Comparison of ENCODE assay signal across 27 cellular contexts in the genomic region with DNA sequence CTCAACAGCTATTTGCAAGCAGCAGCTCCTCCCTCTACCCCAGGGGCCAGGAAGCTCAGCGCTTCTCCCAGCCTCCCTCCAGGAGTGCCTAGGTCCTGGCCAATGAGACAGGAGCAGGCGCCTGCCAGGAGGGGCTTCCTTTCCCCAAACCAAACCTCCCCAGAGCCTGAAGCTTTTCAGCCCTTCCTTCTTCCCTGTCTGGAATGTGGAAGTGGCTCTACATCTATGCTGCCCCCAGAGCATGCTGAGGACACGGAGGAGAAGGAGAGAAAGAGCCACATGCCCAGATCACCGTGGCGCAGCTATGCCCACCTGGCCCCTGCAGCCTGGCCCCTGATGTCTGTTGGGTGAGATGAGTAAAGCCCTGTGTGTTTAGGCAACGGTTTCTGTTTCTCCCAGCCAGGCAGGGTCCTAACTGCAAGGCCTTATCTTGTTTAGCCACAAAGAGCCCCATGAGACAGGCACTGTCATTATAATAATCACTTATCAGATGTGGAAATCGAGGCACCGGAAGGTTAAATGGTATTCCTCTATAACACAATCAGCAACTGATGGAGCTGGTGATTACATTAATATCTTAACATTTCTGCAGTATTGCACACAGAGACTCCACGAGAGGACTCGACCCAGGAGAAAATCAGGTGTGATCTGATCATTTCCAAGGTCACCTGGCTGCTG.
A peak's percentile ranks its signal among the peaks of the same experiment; 100 is the strongest.
DNase-seq lines count a peak whose midpoint lies in the region; ATAC-seq and TF ChIP-seq lines count a peak whose summit lies in the region.
"Had no signal": no experiment of that assay in that cellular context is flagged by ENCODE, and none has a peak within 500 bp of the region (broad histone marks: within the 10 kb centered on the region; RNA-seq: fewer than 3 reads in every experiment).

No MANE protein-coding gene starts in this region.

- H3K9me3 Mint-ChIP-seq in activated naive CD4-positive, alpha-beta T cell treated with anti-CD3 and anti-CD28 coated beads for 36 hours, result no peaks in the 10 kb centered on the region
- H3K9me3 Mint-ChIP-seq: activated CD4-positive, alpha-beta memory T cell treated with anti-CD3 and anti-CD28 coated beads for 36 hours; activated naive CD4-positive, alpha-beta T cell treated with anti-CD3 and anti-CD28 coated beads, Interleukin-2, amount 50 U/mL, for 72 hours; activated T-helper 17 cell treated with anti-CD3 and anti-CD28 coated beads, Interleukin-2, amount 50 U/mL, for 72 hours; mesothelial cell of epicardium; naive thymus-derived CD4-positive, alpha-beta T cell; type B pancreatic cell had no signal

- no peak overlapping the region for H3K4me2 ChIP-seq in IMR-90 (ENCODE audit: low read depth, low read length)

- no peak overlapping the region for H4K5ac ChIP-seq in IMR-90 (ENCODE audit: low read depth, low read length)

- intact Hi-C loops in IMR-90 (cut with micrococcal nuclease), result no loop called here
- intact Hi-C loops in activated naive CD4-positive, alpha-beta T cell treated with anti-CD3 and anti-CD28 coated beads for 36 hours (cut with micrococcal nuclease), result no loop called here

- no peak overlapping the region for H3K27ac Mint-ChIP-seq in activated naive CD4-positive, alpha-beta T cell treated with anti-CD3 and anti-CD28 coated beads for 36 hours
- H3K27ac Mint-ChIP-seq: activated CD4-positive, alpha-beta memory T cell treated with anti-CD3 and anti-CD28 coated beads for 36 hours; activated naive CD4-positive, alpha-beta T cell treated with anti-CD3 and anti-CD28 coated beads, Interleukin-2, amount 50 U/mL, for 72 hours; activated T-helper 17 cell treated with anti-CD3 and anti-CD28 coated beads, Interleukin-2, amount 50 U/mL, for 72 hours; mesothelial cell of epicardium; naive thymus-derived CD4-positive, alpha-beta T cell; type B pancreatic cell had no signal

- H3K27ac ChIP-seq in IMR-90 (ENCODE audit: insufficient read depth, low read length), result no peak overlapping the region
- H3K27ac ChIP-seq: esophagus muscularis mucosa, foreskin keratinocyte, heart left ventricle had no signal

- DNase-seq in Daoy (ENCODE audit: low read depth) (peak; percentile 37), IMR-90 (no peak), ecto neural progenitor cell (ENCODE audit: low spot score) (peak; percentile 77), kidney tubule cell (ENCODE audit: low spot score) (peak; percentile 4), NCI-H2171 treated with DMSO at 0.1 percent for 48 hours (lab: John Stamatoyannopoulos, UW) (no peak), NCI-H748 treated with DMSO at 0.1 percent for 48 hours (lab: John Stamatoyannopoulos, UW) (no peak)
- DNase-seq in stimulated activated CD4-positive, alpha-beta T cell treated with anti-CD3 and anti-CD28 coated beads, Interleukin-4, amount 100 ng/mL, for 1 hour, result no peak
- DNase-seq in activated naive CD4-positive, alpha-beta T cell treated with anti-CD3 and anti-CD28 coated beads for 36 hours, result no peak
- DNase-seq: ACHN; activated CD4-positive, alpha-beta memory T cell treated with anti-CD3 and anti-CD28 coated beads for 36 hours; activated CD8-positive, alpha-beta memory T cell treated with anti-CD3 and anti-CD28 coated beads, Interleukin-2, amount 50 U/mL, for 48 hours; cortex of kidney; foreskin keratinocyte; HCEC 1CT; naive thymus-derived CD4-positive, alpha-beta T cell; NCI-H2081; NCI-H524; retina; small intestine had no signal

- H3K27me3 Mint-ChIP-seq in activated naive CD4-positive, alpha-beta T cell treated with anti-CD3 and anti-CD28 coated beads for 36 hours (ENCODE audit: low read depth), result peaks cover 22% of the 10 kb centered on the region

- dilution Hi-C loops in IMR-90 (cut with HindIII; ENCODE audit: low sequenced_read_pairs, unreplicated experiment), result no loop called here

- H3K36me3 Mint-ChIP-seq in activated naive CD4-positive, alpha-beta T cell treated with anti-CD3 and anti-CD28 coated beads for 36 hours (ENCODE audit: low read depth), result no peaks in the 10 kb centered on the region
- H3K36me3 Mint-ChIP-seq: activated CD4-positive, alpha-beta memory T cell treated with anti-CD3 and anti-CD28 coated beads for 36 hours; activated naive CD4-positive, alpha-beta T cell treated with anti-CD3 and anti-CD28 coated beads, Interleukin-2, amount 50 U/mL, for 72 hours; mesothelial cell of epicardium; naive thymus-derived CD4-positive, alpha-beta T cell; type B pancreatic cell had no signal

- H2AFZ ChIP-seq in IMR-90 (replicated peaks; ENCODE audit: low read length, poor library complexity), result no peak overlapping the region

- H3K9ac ChIP-seq in IMR-90 (ENCODE audit: low read depth, low read length), result no peak overlapping the region

- no peak for TF ChIP-seq CTCF in IMR-90 (conservative IDR thresholded peaks at IDR 0.05; ENCODE audit: low read depth, low read length)

- BruUV-seq in IMR-90 (replicated peaks; lab: Mats Ljungman, UMichigan), result no TSS peak

- H3K23ac ChIP-seq in IMR-90 (ENCODE audit: low read depth, low read length), result no peak overlapping the region

- TF ChIP-seq POLR2A in IMR-90 (IDR thresholded peaks at IDR 0.05; ENCODE audit: low read depth, low read length), result no peak

- H2BK15ac ChIP-seq in IMR-90 (ENCODE audit: low read depth, low read length), result no peak overlapping the region

- H2AK5ac ChIP-seq in IMR-90 (ENCODE audit: low read depth, low read length), result no peak overlapping the region

- no peaks in the 10 kb centered on the region for H3K36me3 ChIP-seq in IMR-90 (ENCODE audit: control insufficient read depth, insufficient read depth, low read length)
- H3K36me3 ChIP-seq: esophagus muscularis mucosa, heart left ventricle had no signal

- WGBS in IMR-90 (ENCODE audit: extremely low coverage in 2 of 2, insufficient read length in 1 of 2), 2 experiments, result no CpG with 5 or more reads among the region's 10 CpGs

- no peak overlapping the region for H3K4me3 ChIP-seq in IMR-90 (ENCODE audit: insufficient read depth, low read depth, low read length)
- H3K4me3 ChIP-seq: esophagus muscularis mucosa, heart left ventricle, K562 had no signal

- H3K79me1 ChIP-seq in IMR-90 (ENCODE audit: low read depth in 1 of 2, low read length in 2 of 2), result no peaks in the 10 kb centered on the region

- no peaks in the 10 kb centered on the region for H3K4me1 Mint-ChIP-seq in activated naive CD4-positive, alpha-beta T cell treated with anti-CD3 and anti-CD28 coated beads for 36 hours (ENCODE audit: low read depth)
- H3K4me1 Mint-ChIP-seq: activated T-helper 17 cell treated with anti-CD3 and anti-CD28 coated beads, Interleukin-2, amount 50 U/mL, for 72 hours had no signal

- no peaks in the 10 kb centered on the region; the same call in 1 of the 2 replicates for H4K20me1 ChIP-seq in IMR-90 (ENCODE audit: insufficient read depth, low read length)

- H3K56ac ChIP-seq in IMR-90 (ENCODE audit: extremely low read depth, insufficient read depth, low read length), result no peak overlapping the region

- H3K9me3 ChIP-seq in IMR-90 (ENCODE audit: control insufficient read depth, insufficient read depth, low read length), result no peaks in the 10 kb centered on the region
- H3K9me3 ChIP-seq: esophagus muscularis mucosa, heart left ventricle had no signal

- no peak overlapping the region for H3K4ac ChIP-seq in IMR-90 (ENCODE audit: low read depth, low read length)

- in situ Hi-C loops in IMR-90 (cut with MboI; ENCODE audit: low sequenced_read_pairs), result no loop called here

- H3K4me1 ChIP-seq in IMR-90 (ENCODE audit: control insufficient read depth, insufficient read depth, low read length), result no peaks in the 10 kb centered on the region
- H3K4me1 ChIP-seq: foreskin keratinocyte, heart left ventricle had no signal

- no peak overlapping the region for H4K8ac ChIP-seq in IMR-90 (ENCODE audit: low read depth in 2 of 2, low read length in 2 of 2)

- no peaks in the 10 kb centered on the region for H3K9me1 ChIP-seq in IMR-90 (ENCODE audit: insufficient read depth, low read length)

- no peak overlapping the region for H2AK9ac ChIP-seq in IMR-90 (replicated peaks; ENCODE audit: low read depth, low read length, poor library complexity)

- no peak overlapping the region for H2BK20ac ChIP-seq in IMR-90 (ENCODE audit: low read depth, low read length)

- ATAC-seq in IMR-90 (ENCODE audit: low read depth), result peak; percentile 61
- ATAC-seq: activated CD4-positive, CD25-positive, alpha-beta regulatory T cell treated with anti-CD3 and anti-CD28 coated beads, Interleukin-2, amount 50 U/mL, for 24 hours; activated naive CD4-positive, alpha-beta T cell treated with anti-CD3 and anti-CD28 coated beads, Interleukin-2, amount 50 U/mL, for 72 hours; activated T-helper 17 cell treated with anti-CD3 and anti-CD28 coated beads, Interleukin-2, amount 50 U/mL, for 72 hours; foreskin keratinocyte; heart left ventricle; K562; naive thymus-derived CD4-positive, alpha-beta T cell had no signal

- POLR2A ChIA-PET in IMR-90 (lab: Charles Lee; ENCODE audit: unreplicated experiment), result no interaction called here

- no peak overlapping the region for H4K91ac ChIP-seq in IMR-90 (ENCODE audit: insufficient read depth, low read depth, low read length)

- H3K4me3 Mint-ChIP-seq in activated naive CD4-positive, alpha-beta T cell treated with anti-CD3 and anti-CD28 coated beads for 36 hours, result no peak overlapping the region
- H3K4me3 Mint-ChIP-seq: activated CD4-positive, alpha-beta memory T cell treated with anti-CD3 and anti-CD28 coated beads for 36 hours; activated T-helper 17 cell treated with anti-CD3 and anti-CD28 coated beads, Interleukin-2, amount 50 U/mL, for 72 hours; mesothelial cell of epicardium; naive thymus-derived CD4-positive, alpha-beta T cell; type B pancreatic cell had no signal

- no peak overlapping the region for H3K14ac ChIP-seq in IMR-90 (replicated peaks; ENCODE audit: low read depth, low read length)

- no peak overlapping the region for H3K18ac ChIP-seq in IMR-90 (ENCODE audit: low read depth, low read length)

- H2BK120ac ChIP-seq in IMR-90 (ENCODE audit: low read depth, low read length), result no peak overlapping the region

- no peak overlapping the region for H2BK5ac ChIP-seq in IMR-90 (ENCODE audit: low read depth, low read length, poor library complexity, severe bottlenecking)

- CTCF ChIA-PET in IMR-90 (lab: Yijun Ruan, JAX), result interaction anchor here (0.5 kb wide), 1 partner anchor 85 kb away, joined by 3 read pairs; no protein-coding TSS in a partner anchor
- CTCF ChIA-PET in activated naive CD4-positive, alpha-beta T cell treated with anti-CD3 and anti-CD28 coated beads for 36 hours (lab: Charles Lee), result interaction anchor here (0.6 kb wide), 1 partner anchor 335 kb away, joined by 3 read pairs; no protein-coding TSS in a partner anchor

- TF ChIP-seq RAD21 in IMR-90 (IDR thresholded peaks at IDR 0.05; ENCODE audit: low read length), result no peak

- H3K27me3 ChIP-seq in IMR-90 (ENCODE audit: control insufficient read depth, insufficient read depth, low read length), result peaks cover 4% of the 10 kb centered on the region; the same call in 1 of the 2 replicates

TF ChIP-seq in IMR-90, 13 proteins besides CTCF, POLR2A, EP300 and RAD21:
- TF ChIP-seq NFE2L2 (IDR thresholded peaks at IDR 0.05; ENCODE audit: low read depth, low read length), result no peak
- no peak for TF ChIP-seq FOS (IDR thresholded peaks at IDR 0.05; ENCODE audit: low read depth, low read length)

Comparison
In these comparisons a context has a peak if more than half of its experiments do, and no peak if none do; other contexts are left out.
1. DNase-seq: peak in Daoy (single experiment), ecto neural progenitor cell (single experiment) and kidney tubule cell (single experiment); none in IMR-90 (single experiment), NCI-H2171 treated with DMSO at 0.1 percent for 48 hours (single experiment), stimulated activated CD4-positive, alpha-beta T cell treated with anti-CD3 and anti-CD28 coated beads, Interleukin-4, amount 100 ng/mL, for 1 hour (single experiment), NCI-H748 treated with DMSO at 0.1 percent for 48 hours (single experiment) and activated naive CD4-positive, alpha-beta T cell treated with anti-CD3 and anti-CD28 coated beads for 36 hours (single experiment).